8 cellular contexts compared by ENCODE assay signal in genomic region chr12:71754461-71755145, GRCh38. TPM values are rescaled to one million over a fixed set of nuclear protein-coding genes. Genes with fewer than 3 reads are reported as not detected.
DNase-seq lines count a peak whose midpoint lies in the region; ATAC-seq, FAIRE-seq and TF ChIP-seq lines count a peak whose summit lies in the region.

Gene RAB21, plus strand, starts transcription at chr12:71754863. Its CDS starts 267 bp downstream, at chr12:71755130.

- H3K9ac ChIP-seq in H1 (replicated peaks in 1 of 4; ENCODE audit: extremely low read depth in 1 of 4, low read depth in 3 of 4, low read length in 3 of 4) = peak within 1 kb of the TSS; percentile 81 to 95 (median 90)
- H3K9ac ChIP-seq in mesenchymal stem cell (ENCODE audit: low read length) = peak within 1 kb of the TSS; percentile 100

- H3K9me3 ChIP-seq in H1 (ENCODE audit: insufficient read depth in 2 of 2, low read depth in 1 of 2, low read length in 1 of 2) (no peaks in the 10 kb centered on the region), mesenchymal stem cell (ENCODE audit: control insufficient read depth, low read length) (peaks cover 15% of the 10 kb centered on the region)

- POLR2A ChIA-PET in H1 (lab: Charles Lee; ENCODE audit: partially characterized antibody) = interaction anchor here (0.6 to 3.7 kb wide), 7 partner anchors 13 to 372 kb away, joined by 3 to 17 read pairs (median 3); partner anchors contain the start of genes THAP2 and ZFC3H1

- H3K79me2 ChIP-seq in H1 (ENCODE audit: control insufficient read depth in 1 of 2, insufficient read depth in 2 of 2, low read length in 2 of 2) = peaks cover 17 to 46% of the 10 kb centered on the region in 2 experiments

- peaks cover 0 to 10% (median 2%) of the 10 kb centered on the region in 4 experiments; a peak in 3 of 8 replicates for H3K36me3 ChIP-seq in H1 (ENCODE audit: control insufficient read depth in 2 of 4, insufficient read depth in 4 of 4, low read length in 3 of 4)
- H3K36me3 ChIP-seq in mesenchymal stem cell (ENCODE audit: control insufficient read depth in 1 of 2, insufficient read depth in 2 of 2, low read depth in 1 of 2, low read length in 2 of 2) = peaks cover 9 to 24% of the 10 kb centered on the region in 2 experiments

- H2BK12ac ChIP-seq in H1 (ENCODE audit: low read depth, low read length) = 0 out of 2 replicates have a peak within 1 kb of the TSS, but pooled peaks have one; percentile 56
- H2BK12ac ChIP-seq in mesenchymal stem cell (ENCODE audit: low read length in 2 of 2) = peak within 1 kb of the TSS; percentile 61 to 84

- no peak within 1 kb of the TSS for H2BK15ac ChIP-seq in H1 (ENCODE audit: low read length)
- peak within 1 kb of the TSS; percentile 100 for H2BK15ac ChIP-seq in mesenchymal stem cell (ENCODE audit: low read depth, poor library complexity, severe bottlenecking)

- H3K56ac ChIP-seq in H1 (replicated peaks; ENCODE audit: insufficient read length, low read depth, low read length) = no peak within 1 kb of the TSS

- H3K4me2 ChIP-seq in H1 (ENCODE audit: insufficient read depth in 1 of 2, low read depth in 2 of 2, low read length in 2 of 2) (peak within 1 kb of the TSS; percentile 87 to 96), mesenchymal stem cell (ENCODE audit: low read length, poor library complexity, severe bottlenecking) (peak within 1 kb of the TSS; percentile 86)

- H4K5ac ChIP-seq in H1 (ENCODE audit: insufficient read length, low read depth, low read length) = no peak within 1 kb of the TSS

- H2AK5ac ChIP-seq in H1 (ENCODE audit: low read depth, low read length) (no peak within 1 kb of the TSS), mesenchymal stem cell (ENCODE audit: low read length, severe bottlenecking) (no peak within 1 kb of the TSS)

- H3K4me3 ChIP-seq in H1 (ENCODE audit: extremely low read depth in 1 of 4, insufficient read depth in 2 of 4, low read depth in 3 of 4, low read length in 4 of 4) = peak within 1 kb of the TSS; percentile 85 to 99 (median 92)
- peak within 1 kb of the TSS; percentile 99 for H3K4me3 ChIP-seq in mesenchymal stem cell (ENCODE audit: insufficient read depth in 1 of 2, low read depth in 1 of 2, low read length in 2 of 2)

- no peak within 1 kb of the TSS for H3K14ac ChIP-seq in H1 (ENCODE audit: insufficient read length)
- peak within 1 kb of the TSS in 1 of 2 experiments; percentile 94 for H3K14ac ChIP-seq in mesenchymal stem cell (ENCODE audit: low read length in 2 of 2)

- peak; percentile 91 to 96 for TF ChIP-seq POLR2A in H1 (IDR thresholded peaks at IDR 0.05; ENCODE audit: control extremely low read depth in 1 of 2, low read depth in 2 of 2, low read length in 2 of 2)

- no peak for TF ChIP-seq RAD21 in H1 (IDR thresholded peaks at IDR 0.05 in 1 of 2, conservative IDR thresholded peaks at IDR 0.05 in 1 of 2; ENCODE audit: low read depth in 2 of 2, low read length in 2 of 2)

- peak within 1 kb of the TSS; percentile 94 for H3K27ac ChIP-seq in H1 (ENCODE audit: low read depth, low read length)
- H3K27ac ChIP-seq in mesenchymal stem cell (ENCODE audit: low read length, poor library complexity, severe bottlenecking) = peak within 1 kb of the TSS; percentile 79

- H3K23me2 ChIP-seq in H1 (ENCODE audit: low read depth, low read length) = peaks cover 2% of the 10 kb centered on the region; the same call in 1 of the 2 replicates

- no peak for TF ChIP-seq CTCF in H1 (IDR thresholded peaks at IDR 0.05; ENCODE audit: control extremely low read depth in 1 of 3, insufficient read depth in 1 of 3, low read depth in 1 of 3, low read length in 3 of 3)

- H3K4ac ChIP-seq in H1 (replicated peaks; ENCODE audit: insufficient read length, low read depth, low read length) = no peak within 1 kb of the TSS
- peak within 1 kb of the TSS; percentile 81 to 96 for H3K4ac ChIP-seq in mesenchymal stem cell (ENCODE audit: low read depth in 1 of 2, low read length in 2 of 2)

- H3K27me3 ChIP-seq in H1 (replicated peaks in 1 of 4; ENCODE audit: control insufficient read depth in 3 of 4, extremely low read depth in 1 of 4, insufficient read depth in 3 of 4, low read length in 3 of 4) (no peaks in the 10 kb centered on the region), mesenchymal stem cell (ENCODE audit: control insufficient read depth in 1 of 2, insufficient read depth in 1 of 2, low read length in 2 of 2) (peaks cover 0 to 18% of the 10 kb centered on the region in 2 experiments)

- peak; percentile 94 for ATAC-seq in GM21367 (IDR thresholded peaks at IDR 0.05; ENCODE audit: unreplicated experiment)

- H2BK20ac ChIP-seq in H1 (ENCODE audit: low read length) = no peak within 1 kb of the TSS

- H2BK120ac ChIP-seq in H1 (replicated peaks; ENCODE audit: low read depth, low read length) (no peak within 1 kb of the TSS), mesenchymal stem cell (ENCODE audit: low read depth, low read length) (peak within 1 kb of the TSS; percentile 97)

- peak in 1 of 2 experiments; percentile 46; a peak in 1 of 3 replicates for TF ChIP-seq EP300 in H1 (IDR thresholded peaks at IDR 0.05; ENCODE audit: borderline replicate concordance in 1 of 2, low read depth in 2 of 2, low read length in 2 of 2)

- H3K79me1 ChIP-seq in H1 (ENCODE audit: low read depth, low read length) (0 out of 2 replicates have a peak, but pooled peaks cover 4% of the 10 kb centered on the region), mesenchymal stem cell (replicated peaks; ENCODE audit: low read length, poor library complexity, severe bottlenecking) (no peaks in the 10 kb centered on the region)

- CTCF ChIA-PET in H1 (lab: Charles Lee; ENCODE audit: partially characterized antibody) = interaction anchor here (1.0 to 1.6 kb wide), 6 partner anchors 8 to 190 kb away, joined by 3 to 4 read pairs (median 4); partner anchors contain the start of gene ZFC3H1

- in situ Hi-C loops in Caki2 (cut with HindIII; ENCODE audit: low pct_unique_long_range_greater_than_20kb, low sequenced_read_pairs) = no loop called here

- DNase-seq in Caki2 (ENCODE audit: low read depth) (peak; percentile 96), HTR-8/SVneo (ENCODE audit: insufficient read length, low spot score) (peak; percentile 95), NOMO-1 treated with dmso at 0.1 percent for 144 hours (lab: John Stamatoyannopoulos, UW; ENCODE audit: unreplicated experiment) (peak; percentile 99), H1 (ENCODE audit: low read depth in 1 of 2, low spot score in 2 of 2) (peak; percentile 93 to 98), mesenchymal stem cell (peak; percentile 98)
- peak; percentile 90 to 96 (median 93) for DNase-seq in activated CD8-positive, alpha-beta memory T cell treated with anti-CD3 and anti-CD28 coated beads for 48 hours (ENCODE audit: low read depth in 2 of 3, low spot score in 2 of 3)
- peak; percentile 97 for DNase-seq in stimulated activated CD8-positive, alpha-beta memory T cell treated with anti-CD3 and anti-CD28 coated beads, Interleukin-12 subunit alpha, Interleukin-12 subunit beta, amount 100 ng/mL, for 4 hours (ENCODE audit: low read depth)

- H3K4me1 ChIP-seq in H1 (replicated peaks in 1 of 4; ENCODE audit: control insufficient read depth in 3 of 4, insufficient read depth in 4 of 4, low read length in 3 of 4) (peaks cover 0 to 12% (median 2%) of the 10 kb centered on the region in 4 experiments; a peak in 4 of 7 replicates), mesenchymal stem cell (ENCODE audit: control insufficient read depth, insufficient read depth, low read depth, low read length) (peaks cover 3% of the 10 kb centered on the region)

- peaks cover 8 to 13% of the 10 kb centered on the region in 2 experiments for H4K20me1 ChIP-seq in H1 (replicated peaks in 1 of 2; ENCODE audit: control insufficient read depth in 1 of 2, insufficient read depth in 2 of 2, low read length in 2 of 2)

- H3K23ac ChIP-seq in H1 (ENCODE audit: insufficient read length) (no peak within 1 kb of the TSS), mesenchymal stem cell (ENCODE audit: low read length in 2 of 2) (peak within 1 kb of the TSS; percentile 96 to 98)

- H2BK5ac ChIP-seq in H1 (ENCODE audit: low read depth, low read length) (peak within 1 kb of the TSS; percentile 87), mesenchymal stem cell (ENCODE audit: low read depth, low read length, poor library complexity, severe bottlenecking) (peak within 1 kb of the TSS; percentile 99)

- WGBS in H1 (ENCODE audit: extremely low coverage in 1 of 2, insufficient coverage in 1 of 2, insufficient read length in 1 of 2, insufficient replicate concordance in 2 of 2, low coverage in 1 of 2, low lambda C conversion rate in 2 of 2, missing lambda C conversion rate in 1 of 2), 2 experiments = 6% methylated on average over 32 of the region's 56 CpGs; no CpG with 5 or more reads in 1 of the 2 experiments
- WGBS in mesenchymal stem cell = 5% methylated on average over 32 of the region's 56 CpGs

- H4K91ac ChIP-seq in H1 (replicated peaks; ENCODE audit: insufficient read length, low read length) = no peak within 1 kb of the TSS
- peak within 1 kb of the TSS; percentile 94 for H4K91ac ChIP-seq in mesenchymal stem cell (ENCODE audit: low read length)

- H2AFZ ChIP-seq in H1 (ENCODE audit: low read length) (peak within 1 kb of the TSS; percentile 92; the same call in 1 of the 2 replicates), mesenchymal stem cell (ENCODE audit: low read depth, low read length) (peak within 1 kb of the TSS; percentile 95)

- H4K8ac ChIP-seq in H1 (ENCODE audit: extremely low read depth, insufficient read depth, low read length) = peak within 1 kb of the TSS; percentile 99
- peak within 1 kb of the TSS; percentile 98 for H4K8ac ChIP-seq in mesenchymal stem cell (ENCODE audit: low read length)

- FAIRE-seq in HTR-8/SVneo (lab: Jason Lieb, UNC) = peak; percentile 86
- FAIRE-seq in H1 (lab: Jason Lieb, UNC) = no peak

- H3K18ac ChIP-seq in H1 (ENCODE audit: extremely low read depth, low read length) (no peak within 1 kb of the TSS; the same call in 1 of the 2 replicates), mesenchymal stem cell (ENCODE audit: low read depth in 1 of 2, low read length in 2 of 2) (peak within 1 kb of the TSS; percentile 95 to 100)

TF ChIP-seq in H1, 55 proteins besides CTCF, POLR2A, EP300 and RAD21 (continues in another document):
- TF ChIP-seq PHF8 (conservative IDR thresholded peaks at IDR 0.05; ENCODE audit: low read depth, low read length) = peak; percentile 96
- TF ChIP-seq RBBP5 (IDR thresholded peaks at IDR 0.05; ENCODE audit: borderline replicate concordance, low read depth, low read length) = peak; percentile 95; the same call in 1 of the 2 replicates

RNA-seq across cellular contexts. Expression of gene RAB21, which starts in this region (rescaled TPM):
- total RNA-seq in Caki2 (2014; rRNA removed; shearing (Covaris generic); ENCODE audit: low replicate concordance) = 55.0 and 101 TPM in 2 replicates
- total RNA-seq in H1 (2021; fragmentation: NEBNext Ultra II Directional; extraction: Animal tissue kit (Norgen Biotek cat#: 25700)) = 44.1 and 47.2 TPM in 2 replicates
- 1.1 and 1.2 TPM in 2 replicates for polyA plus RNA-seq in H1 (2011; rRNA removed)
- 3.0 TPM for polyA plus RNA-seq in H1 (2011; cell fraction: cytosol; rRNA removed)
- polyA plus RNA-seq in H1 (2011; cell fraction: nucleus; rRNA removed) = 1.2 TPM
- polyA plus RNA-seq in H1 (2012, experiment 1 of 2) = 14.8 to 34.2 TPM (median 18.4 TPM) in 4 replicates
- polyA plus RNA-seq in H1 (2012, experiment 2 of 2) = 6.5 TPM
- polyA plus RNA-seq in H1 (2013, experiment 1 of 2) = 21.3 TPM
- polyA plus RNA-seq in H1 (2013, experiment 2 of 2) = 23.0 TPM
- polyA minus RNA-seq in H1 (2011; rRNA and poly(A)+ RNA removed) = 5.6 and 6.9 TPM in 2 replicates
- polyA minus RNA-seq in H1 (2011; cell fraction: cytosol; rRNA and poly(A)+ RNA removed) = 4.6 TPM
- 6.2 TPM for polyA minus RNA-seq in H1 (2011; cell fraction: nucleus; rRNA and poly(A)+ RNA removed)
- polyA plus RNA-seq in mesenchymal stem cell (2013, experiment 1 of 2) = 42.6 TPM
- 41.2 TPM for polyA plus RNA-seq in mesenchymal stem cell (2013, experiment 2 of 2)

Comparison
In these comparisons a context has a peak if more than half of its experiments do, and no peak if none do; other contexts are left out.
1. Peak in every context shown above with its lines: DNase-seq, ATAC-seq, H3K4me3 ChIP-seq and H3K27ac ChIP-seq.